ENCODE assay signal across 8 cellular contexts in genomic region chr12:949337-950099, GRCh38.
DNase-seq lines count a peak whose midpoint lies in the region; ATAC-seq, FAIRE-seq and TF ChIP-seq lines count a peak whose summit lies in the region.

TSS of gene RAD52 (minus strand) at chr12:949694. CDS start at chr12:933058, 16,636 bp downstream.

- H3K4me3 ChIP-seq in AG09309 (ENCODE audit: control insufficient read depth, low read depth, low read length) = peak within 1 kb of the TSS; percentile 68

- peak; percentile 82 for ATAC-seq in HG03280 (IDR thresholded peaks at IDR 0.05; ENCODE audit: unreplicated experiment)

- peak; percentile 90 for TF ChIP-seq POLR2A in GM18951 (IDR thresholded peaks at IDR 0.05; ENCODE audit: extremely low read depth, insufficient read depth, insufficient read length)

- FAIRE-seq in islet of Langerhans (lab: Jason Lieb, UNC) = peak; percentile 69

- in situ Hi-C loops in GM18951 (cut with MboI; ENCODE audit: low sequenced_read_pairs, unreplicated experiment) = loop anchor here (10.0 kb wide), 1 partner anchor 385 kb away; no protein-coding TSS in a partner anchor

- peak; percentile 96 for TF ChIP-seq CTCF in AG09309 (IDR thresholded peaks at IDR 0.05; ENCODE audit: control insufficient read depth, insufficient read depth, low read depth, low read length, missing control alignments)

- DNase-seq in AG09309 (ENCODE audit: low read depth) (peak; percentile 97), NCI-H345 treated with DMSO at 0.1 percent for 48 hours (lab: John Stamatoyannopoulos, UW; ENCODE audit: unreplicated experiment) (peak; percentile 97), cerebellar cortex (ENCODE audit: low spot score) (peak; percentile 99)
- DNase-seq in activated CD4-positive, CD25-positive, alpha-beta regulatory T cell treated with anti-CD3 and anti-CD28 coated beads, Interleukin-2, amount 50 U/mL, for 16 hours (ENCODE audit: low read depth, low spot score) = peak; percentile 93
- DNase-seq in stimulated activated CD4-positive, alpha-beta T cell treated with anti-CD3 and anti-CD28 coated beads, Interleukin-12 subunit alpha, Interleukin-12 subunit beta, amount 100 ng/mL, for 48 hours (ENCODE audit: low read depth in 2 of 3, low spot score in 1 of 3) = peak; percentile 94 to 98 (median 96)

Comparison
In these comparisons a context has a peak if more than half of its experiments do, and no peak if none do; other contexts are left out.
1. Peak in every context shown above with its lines: DNase-seq, ATAC-seq and H3K4me3 ChIP-seq.